In genomic region chr22:23530106-23530505, GRCh38 we compare ENCODE assay signal across 19 cellular contexts. TPM values are rescaled to one million over a fixed set of nuclear protein-coding genes. Genes with fewer than 3 reads are reported as not detected.
DNase-seq lines count a peak whose midpoint lies in the region; ATAC-seq, FAIRE-seq and TF ChIP-seq lines count a peak whose summit lies in the region.
"Had no signal": no experiment of that assay in that cellular context is flagged by ENCODE, and none has a peak within 500 bp of the region (broad histone marks: within the 10 kb centered on the region; RNA-seq: fewer than 3 reads in every experiment).

No MANE protein-coding gene starts in this region.

- TF ChIP-seq EP300 in HepG2 (IDR thresholded peaks at IDR 0.05; ENCODE audit: low read depth in 2 of 2, low read length in 2 of 2) (no peak), HepG2 (CRISPR knock-in tag; IDR thresholded peaks at IDR 0.05; ENCODE audit: borderline replicate concordance) (no peak), ovary (IDR thresholded peaks at IDR 0.05) (no peak)

- H3K4me3 ChIP-seq in HepG2 (replicated peaks in 1 of 3; ENCODE audit: insufficient read depth in 1 of 3, low read depth in 2 of 3, low read length in 3 of 3) = no peak overlapping the region
- no peak overlapping the region for H3K4me3 ChIP-seq in right lobe of liver
- H3K4me3 ChIP-seq in ovary = no peak overlapping the region
- H3K4me3 ChIP-seq: BLaER1, K562 had no signal

- no peak for TF ChIP-seq POLR2A in HepG2 (IDR thresholded peaks at IDR 0.05; ENCODE audit: insufficient read depth in 1 of 2, low read depth in 2 of 2, low read length in 2 of 2)
- no peak for TF ChIP-seq POLR2A in right lobe of liver (IDR thresholded peaks at IDR 0.05)
- TF ChIP-seq POLR2A in ovary (IDR thresholded peaks at IDR 0.05) = no peak

- no peaks in the 10 kb centered on the region for H3K79me2 ChIP-seq in HepG2 (ENCODE audit: insufficient read depth, low read length)

- no peak for TF ChIP-seq RAD21 in HepG2 (CRISPR knock-in tag; IDR thresholded peaks at IDR 0.05)

- H3K27ac ChIP-seq in HepG2 (ENCODE audit: extremely low read length, insufficient read depth, low read length) (no peak overlapping the region), right lobe of liver (no peak overlapping the region), ovary (peak overlapping the region; percentile 2 to 30)
- H3K27ac ChIP-seq: BLaER1 had no signal

- H3K36me3 ChIP-seq in HepG2 (replicated peaks in 1 of 2; ENCODE audit: control insufficient read depth in 1 of 2, insufficient read depth in 2 of 2, low read length in 2 of 2) = no peaks in the 10 kb centered on the region
- H3K36me3 ChIP-seq in right lobe of liver = no peaks in the 10 kb centered on the region
- H3K36me3 ChIP-seq in ovary = no peaks in the 10 kb centered on the region
- H3K36me3 ChIP-seq: BLaER1 had no signal

- H4K20me1 ChIP-seq in HepG2 (ENCODE audit: insufficient read depth, low read length) = no peaks in the 10 kb centered on the region
- H4K20me1 ChIP-seq: BLaER1 had no signal

- no TSS peak for BruUV-seq in HepG2 (replicated peaks; lab: Mats Ljungman, UMichigan)

- no peak overlapping the region for H2AFZ ChIP-seq in HepG2 (ENCODE audit: low read length)

- CTCF ChIA-PET in HepG2 (lab: Yijun Ruan, JAX; ENCODE audit: low intra/inter-chr PET ratio, low total read pairs) = no interaction called here

- no peaks in the 10 kb centered on the region for H3K27me3 ChIP-seq in HepG2 (ENCODE audit: control insufficient read depth in 1 of 2, insufficient read depth in 2 of 2, low read length in 2 of 2)
- no peaks in the 10 kb centered on the region for H3K27me3 ChIP-seq in right lobe of liver
- H3K27me3 ChIP-seq in ovary = no peaks in the 10 kb centered on the region
- H3K27me3 ChIP-seq: BLaER1 had no signal

- in situ Hi-C loops in HepG2 (cut with HindIII; ENCODE audit: extremely low pct_ligation_motif_present, low pct_unique_long_range_greater_than_20kb) = no loop called here

- 70% methylated on average over 2 of the region's 2 CpGs for WGBS in HepG2 (ENCODE audit: low lambda C conversion rate)
- WGBS in right lobe of liver (ENCODE audit: insufficient coverage, low coverage, low lambda C conversion rate, missing lambda C conversion rate) = 40% methylated on average over 1 of the region's 2 CpGs
- 57 to 67% (median 60%) methylated on average over 2 of the region's 2 CpGs for WGBS in ovary, 3 donors

- peaks cover 10% of the 10 kb centered on the region for H3K27me3 Mint-ChIP-seq in memory B cell

- H3K9me3 Mint-ChIP-seq in memory B cell = no peaks in the 10 kb centered on the region

- no peak for FAIRE-seq in HepG2 (lab: Jason Lieb, UNC)
- FAIRE-seq: A204.1, K562 had no signal

- H3K9me3 ChIP-seq in HepG2 (ENCODE audit: low read length) = no peaks in the 10 kb centered on the region
- H3K9me3 ChIP-seq in right lobe of liver = no peaks in the 10 kb centered on the region
- H3K9me3 ChIP-seq in ovary = no peaks in the 10 kb centered on the region
- H3K9me3 ChIP-seq: BLaER1 had no signal

- no peak for DNase-seq in HepG2 (ENCODE audit: low spot score)
- DNase-seq in right lobe of liver = no peak
- no peak for DNase-seq in memory B cell (ENCODE audit: low spot score in 2 of 2)
- DNase-seq in ovary = peak in 4 of 5 donors; percentile 27 to 56 (median 48)
- DNase-seq in stimulated activated CD8-positive, alpha-beta memory T cell treated with anti-CD3 and anti-CD28 coated beads, Interleukin-4, amount 100 ng/mL, for 48 hours = no peak
- no peak for DNase-seq in activated gamma-delta T cell (lab: John Stamatoyannopoulos, UW)
- DNase-seq in NOMO-1 treated with dmso at 0.1 percent for 144 hours (lab: John Stamatoyannopoulos, UW; ENCODE audit: unreplicated experiment) = no peak
- no peak for DNase-seq in NCI-H146 treated with DMSO at 0.1 percent for 48 hours (lab: John Stamatoyannopoulos, UW; ENCODE audit: unreplicated experiment)
- DNase-seq: HCEC 1CT; NCI-H1417 treated with DMSO at 0.1 percent for 48 hours; NCI-H2029; NCI-H2171; NCI-H446; NCI-H69; NK-92 treated with Interleukin-12 subunit alpha and Interleukin-12 subunit beta, amount 100 ng/mL, for 24 hours; RPMI8226 had no signal

- no peak overlapping the region for H3K9ac ChIP-seq in HepG2 (ENCODE audit: insufficient read depth, low read depth, low read length)
- H3K9ac ChIP-seq: BLaER1 had no signal

- ATAC-seq in HepG2 (no peak), right lobe of liver (no peak), memory B cell (ENCODE audit: low read depth) (no peak)
- ATAC-seq: K562 had no signal

- POLR2A ChIA-PET in HepG2 (lab: Yijun Ruan, JAX) = no interaction called here

- intact Hi-C loops in HepG2 (cut with micrococcal nuclease; ENCODE audit: unreplicated experiment) = no loop called here
- intact Hi-C loops in right lobe of liver (cut with DNase I) = loop anchor here in 1 of 2 donors (10.0 kb wide), 1 partner anchor 115 kb away; no protein-coding TSS in a partner anchor
- intact Hi-C loops in ovary (cut with DNase I) = loop anchor here in 2 of 4 donors (5.0 to 10.0 kb wide), 5 partner anchors 95 to 315 kb away; no protein-coding TSS in a partner anchor

- peak overlapping the region; percentile 16; the same call in 1 of the 2 replicates for H3K4me2 ChIP-seq in HepG2 (ENCODE audit: low read depth, low read length)
- H3K4me2 ChIP-seq: BLaER1 had no signal

- no peak overlapping the region for H3K4me3 Mint-ChIP-seq in memory B cell

- H3K27ac Mint-ChIP-seq in memory B cell = peak overlapping the region; percentile 38

- H3K4me1 ChIP-seq in HepG2 (ENCODE audit: insufficient read depth, low read length) (peaks cover 69% of the 10 kb centered on the region), right lobe of liver (no peaks in the 10 kb centered on the region), ovary (ENCODE audit: insufficient read depth) (peaks cover 38% of the 10 kb centered on the region)

- peaks cover 24% of the 10 kb centered on the region for H3K4me1 Mint-ChIP-seq in memory B cell

- no peak for TF ChIP-seq CTCF in HepG2 (CRISPR knock-in tag; IDR thresholded peaks at IDR 0.05)
- TF ChIP-seq CTCF in right lobe of liver (IDR thresholded peaks at IDR 0.05) = no peak
- no peak for TF ChIP-seq CTCF in ovary (IDR thresholded peaks at IDR 0.05)

- no peaks in the 10 kb centered on the region for H3K36me3 Mint-ChIP-seq in memory B cell

TF ChIP-seq in HepG2, 621 proteins besides CTCF, POLR2A, EP300 and RAD21 (continues in another document):
- TF ChIP-seq, protein P1, sequence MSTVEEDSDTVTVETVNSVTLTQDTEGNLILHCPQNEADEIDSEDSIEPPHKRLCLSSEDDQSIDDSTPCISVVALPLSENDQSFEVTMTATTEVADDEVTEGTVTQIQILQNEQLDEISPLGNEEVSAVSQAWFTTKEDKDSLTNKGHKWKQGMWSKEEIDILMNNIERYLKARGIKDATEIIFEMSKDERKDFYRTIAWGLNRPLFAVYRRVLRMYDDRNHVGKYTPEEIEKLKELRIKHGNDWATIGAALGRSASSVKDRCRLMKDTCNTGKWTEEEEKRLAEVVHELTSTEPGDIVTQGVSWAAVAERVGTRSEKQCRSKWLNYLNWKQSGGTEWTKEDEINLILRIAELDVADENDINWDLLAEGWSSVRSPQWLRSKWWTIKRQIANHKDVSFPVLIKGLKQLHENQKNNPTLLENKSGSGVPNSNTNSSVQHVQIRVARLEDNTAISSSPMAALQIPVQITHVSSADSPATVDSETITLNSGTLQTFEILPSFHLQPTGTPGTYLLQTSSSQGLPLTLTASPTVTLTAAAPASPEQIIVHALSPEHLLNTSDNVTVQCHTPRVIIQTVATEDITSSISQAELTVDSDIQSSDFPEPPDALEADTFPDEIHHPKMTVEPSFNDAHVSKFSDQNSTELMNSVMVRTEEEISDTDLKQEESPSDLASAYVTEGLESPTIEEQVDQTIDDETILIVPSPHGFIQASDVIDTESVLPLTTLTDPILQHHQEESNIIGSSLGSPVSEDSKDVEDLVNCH (CRISPR knock-in tag; IDR thresholded peaks at IDR 0.05) = no peak
- TF ChIP-seq ARNT2 (CRISPR knock-in tag; IDR thresholded peaks at IDR 0.05; ENCODE audit: low read depth) (no peak), GPBP1L1 (CRISPR knock-in tag; IDR thresholded peaks at IDR 0.05) (no peak), ISX (CRISPR knock-in tag; conservative IDR thresholded peaks at IDR 0.05) (no peak), ELF3 (CRISPR knock-in tag; IDR thresholded peaks at IDR 0.05) (no peak), NCOA1 (CRISPR knock-in tag; IDR thresholded peaks at IDR 0.05) (no peak)

RNA-seq across cellular contexts. Expression of gene IGLL1, which starts 50.0 kb away (rescaled TPM):
- total RNA-seq in HepG2 (2016; rRNA removed; fragmentation: Illumina TruSeq; extraction: Trizol) (not detected in 2 replicates), right lobe of liver (not detected), ovary (under 1 TPM in 1 of 7 donors, not detected in 6; 0.34 TPM)
- not detected in 2 replicates for total RNA-seq in HepG2 (2016; cell fraction: cytosol; rRNA removed; fragmentation: Illumina TruSeq; extraction: Trizol; ENCODE audit: low read depth)
- total RNA-seq in HepG2 (2016; cell fraction: insoluble cytoplasmic fraction; rRNA removed; fragmentation: Illumina TruSeq; extraction: Trizol) = not detected in 2 replicates
- not detected in 2 replicates for total RNA-seq in HepG2 (2016; cell fraction: membrane; rRNA removed; fragmentation: Illumina TruSeq; extraction: Trizol)
- not detected in 2 replicates for total RNA-seq in HepG2 (2016; cell fraction: nucleus; rRNA removed; fragmentation: Illumina TruSeq; extraction: Trizol)
- polyA plus RNA-seq in HepG2 (2011; rRNA removed) (not detected in 2 replicates), ovary (not detected)
- polyA plus RNA-seq in HepG2 (2011; cell fraction: cytosol; rRNA removed) = not detected in 2 replicates
- polyA plus RNA-seq in HepG2 (2011; cell fraction: nucleus; rRNA removed) = not detected in 2 replicates
- polyA plus RNA-seq in HepG2 (2012) = not detected in 2 replicates
- polyA plus RNA-seq in HepG2 (2016; cell fraction: cytosol; fragmentation: Illumina TruSeq; extraction: Trizol; ENCODE audit: low read depth) = not detected in 2 replicates
- not detected in 2 replicates for polyA plus RNA-seq in HepG2 (2016; cell fraction: insoluble cytoplasmic fraction; fragmentation: Illumina TruSeq; extraction: Trizol; ENCODE audit: low read depth)
- not detected in 2 replicates for polyA plus RNA-seq in HepG2 (2016; cell fraction: membrane; fragmentation: Illumina TruSeq; extraction: Trizol; ENCODE audit: low read depth)
- not detected in 2 replicates for polyA plus RNA-seq in HepG2 (2016; cell fraction: nucleus; fragmentation: Illumina TruSeq; extraction: Trizol; ENCODE audit: insufficient read depth, low read depth)
- polyA minus RNA-seq in HepG2 (2011; rRNA and poly(A)+ RNA removed; ENCODE audit: low replicate concordance) = not detected in 2 replicates
- polyA minus RNA-seq in HepG2 (2011; cell fraction: cytosol; rRNA and poly(A)+ RNA removed) = not detected in 2 replicates
- polyA minus RNA-seq in HepG2 (2011; cell fraction: nucleus; rRNA and poly(A)+ RNA removed) = not detected in 2 replicates

Comparison
In these comparisons a context has a peak if more than half of its experiments do, and no peak if none do; other contexts are left out.
1. DNase-seq: peak in ovary (4 of 5); none in HepG2 (single experiment), right lobe of liver (0 of 3), memory B cell (0 of 2), stimulated activated CD8-positive, alpha-beta memory T cell treated with anti-CD3 and anti-CD28 coated beads, Interleukin-4, amount 100 ng/mL, for 48 hours (single experiment), activated gamma-delta T cell (single experiment), NOMO-1 treated with dmso at 0.1 percent for 144 hours (single experiment) and NCI-H146 treated with DMSO at 0.1 percent for 48 hours (single experiment).
2. H3K27ac ChIP-seq: peak in ovary (2 of 2); none in HepG2 (single experiment) and right lobe of liver (0 of 3).